Comparison of ENCODE assay signal across 8 cellular contexts in the genomic region with DNA sequence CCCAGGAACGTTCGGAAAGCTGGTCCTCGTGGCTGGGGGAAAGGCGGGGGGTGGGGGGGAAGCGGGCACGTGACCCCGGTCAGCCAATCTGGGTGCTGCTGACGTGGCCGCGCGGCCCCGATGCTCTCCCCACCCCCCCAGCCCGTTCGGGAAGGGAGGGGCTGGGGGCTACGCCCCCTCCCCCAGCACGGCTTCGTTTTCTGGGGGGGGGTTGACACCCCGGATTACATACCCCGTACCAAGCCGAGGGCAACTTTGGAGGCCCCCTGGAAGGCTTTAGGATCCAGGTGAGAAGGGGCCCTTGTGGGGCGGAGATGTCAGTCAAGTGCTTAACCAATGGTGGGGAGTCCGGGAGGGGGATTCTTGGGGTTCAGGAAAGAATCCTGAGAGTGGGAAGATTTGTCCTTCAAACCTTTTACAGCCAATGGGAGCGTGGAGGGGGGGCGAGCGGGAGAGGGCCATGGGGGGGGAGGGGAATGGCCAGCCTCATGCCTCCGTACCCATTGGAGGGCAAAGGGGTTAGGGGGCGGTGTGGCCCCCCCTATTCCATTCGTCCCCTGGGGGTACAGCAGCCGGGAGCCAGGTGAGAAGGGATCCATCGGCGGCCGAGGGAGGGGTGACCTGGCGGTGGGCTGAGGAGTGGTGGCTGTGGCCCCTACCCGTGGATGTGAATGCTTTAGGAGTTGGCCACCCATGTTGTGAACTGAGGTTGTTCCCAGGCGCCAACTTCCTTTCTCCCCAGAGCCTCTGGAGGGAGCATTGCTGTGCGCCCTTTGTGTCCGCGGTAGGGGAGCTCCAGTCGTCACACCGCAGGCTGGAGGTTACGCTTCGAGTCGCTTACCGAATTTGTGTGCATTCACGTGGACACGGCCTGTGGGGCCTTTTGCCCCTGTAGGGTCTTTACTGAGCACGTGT. TPM values are rescaled to one million over a fixed set of nuclear protein-coding genes. Genes with fewer than 3 reads are reported as not detected.
DNase-seq lines count a peak whose midpoint lies in the region; ATAC-seq and TF ChIP-seq lines count a peak whose summit lies in the region.

No MANE protein-coding gene starts in this region.

- peak; percentile 3 for ATAC-seq in HG02884 (IDR thresholded peaks at IDR 0.05; ENCODE audit: unreplicated experiment)
- ATAC-seq in right lobe of liver = peak; percentile 29 to 42 (median 39)
- ATAC-seq in HG03342 (IDR thresholded peaks at IDR 0.05; ENCODE audit: unreplicated experiment) = no peak

- in situ Hi-C loops in G401 (cut with HindIII; ENCODE audit: low sequenced_read_pairs) = no loop called here

- WGBS in right lobe of liver (ENCODE audit: insufficient coverage, low coverage, low lambda C conversion rate, missing lambda C conversion rate) = 0% methylated on average over 5 of the region's 47 CpGs

- TF ChIP-seq POLR2A in right lobe of liver (IDR thresholded peaks at IDR 0.05) = no peak

- intact Hi-C loops in right lobe of liver (cut with DNase I) = no loop called here

- H3K27me3 ChIP-seq in right lobe of liver = no peaks in the 10 kb centered on the region

- TF ChIP-seq CTCF in right lobe of liver (IDR thresholded peaks at IDR 0.05) = no peak

- no peaks in the 10 kb centered on the region for H3K9me3 ChIP-seq in right lobe of liver

- peak; percentile 77 for DNase-seq in G401 (ENCODE audit: low spot score)
- peak; percentile 83 for DNase-seq in NCI-H460 (ENCODE audit: extremely low read depth, low read depth)
- DNase-seq in activated CD4-positive, alpha-beta T cell treated with anti-CD3 and anti-CD28 coated beads, Interleukin-2, amount 50 U/mL, for 24 hours (ENCODE audit: low read depth in 1 of 2, low spot score in 1 of 2) = peak; percentile 62 to 75
- DNase-seq in dermis microvascular lymphatic vessel endothelial cell (ENCODE audit: low read depth in 2 of 2) = peak; percentile 24 to 85
- DNase-seq in right lobe of liver = peak; percentile 79 to 84 (median 83)
- peak; percentile 60 to 75 for DNase-seq in stimulated activated CD4-positive, alpha-beta T cell treated with anti-CD3 and anti-CD28 coated beads, Interleukin-4, amount 100 ng/mL, for 48 hours (ENCODE audit: low read depth in 2 of 2)

- H3K36me3 ChIP-seq in right lobe of liver = peaks cover 0 to 8% (median 4%) of the 10 kb centered on the region in 4 donors

- H3K4me1 ChIP-seq in right lobe of liver = peaks cover 0 to 17% (median 8%) of the 10 kb centered on the region in 4 donors

- peak overlapping the region; percentile 100 for H3K27ac ChIP-seq in right lobe of liver

- peak overlapping the region; percentile 71 to 85 (median 81) for H3K4me3 ChIP-seq in right lobe of liver

RNA-seq across cellular contexts. Expression of a gene that starts 0.6 kb away (rescaled TPM):
- total RNA-seq in G401 (2014; rRNA removed; shearing (Covaris generic)) = 96.4 and 172 TPM in 2 replicates
- 132 and 133 TPM in 2 replicates for total RNA-seq in NCI-H460 (2014; rRNA removed; shearing (Covaris generic))
- polyA plus RNA-seq in NCI-H460 (2014; cell fraction: nucleus; rRNA removed) = 184 and 248 TPM in 2 replicates
- 39.4 and 51.0 TPM in 2 replicates for total RNA-seq in dermis microvascular lymphatic vessel endothelial cell
- 100 to 1,000 TPM in 1 of 6 experiments, 10 to 100 TPM in 5; 66.3 to 111 (median 73.7) TPM for total RNA-seq in right lobe of liver

RNA-seq across cellular contexts. Expression of a gene that starts 16.1 kb away (rescaled TPM):
- 11.4 and 15.8 TPM in 2 replicates for total RNA-seq in G401 (2014; rRNA removed; shearing (Covaris generic))
- 1.2 and 2.0 TPM in 2 replicates for total RNA-seq in NCI-H460 (2014; rRNA removed; shearing (Covaris generic))
- 0.88 and 7.8 TPM in 2 replicates for polyA plus RNA-seq in NCI-H460 (2014; cell fraction: nucleus; rRNA removed)
- total RNA-seq in dermis microvascular lymphatic vessel endothelial cell (0.63 and 1.2 TPM in 2 replicates), right lobe of liver (10 to 100 TPM in 4 of 6 experiments, 1 to 10 TPM in 2; 6.9 to 26.2 (median 10.7) TPM)

RNA-seq across cellular contexts. Expression of a gene that starts 28.2 kb away (rescaled TPM):
- total RNA-seq in G401 (2014; rRNA removed; shearing (Covaris generic)) = 3.2 and 8.0 TPM in 2 replicates
- not detected in 2 replicates for total RNA-seq in NCI-H460 (2014; rRNA removed; shearing (Covaris generic))
- polyA plus RNA-seq in NCI-H460 (2014; cell fraction: nucleus; rRNA removed) = not detected in 2 replicates
- total RNA-seq in dermis microvascular lymphatic vessel endothelial cell (0.25 and 0.51 TPM in 2 replicates), right lobe of liver (10 to 100 TPM in 1 of 6 experiments, 1 to 10 TPM in 5; 1.8 to 22.0 (median 6.5) TPM)

RNA-seq across cellular contexts. Expression of a gene that starts 40.4 kb away (rescaled TPM):
- total RNA-seq in G401 (2014; rRNA removed; shearing (Covaris generic)) = 1.4 and 1.7 TPM in 2 replicates
- total RNA-seq in NCI-H460 (2014; rRNA removed; shearing (Covaris generic)) = not detected in 2 replicates
- polyA plus RNA-seq in NCI-H460 (2014; cell fraction: nucleus; rRNA removed) = not detected in 2 replicates
- not detected in 2 replicates for total RNA-seq in dermis microvascular lymphatic vessel endothelial cell
- total RNA-seq in right lobe of liver = 1 to 10 TPM in 5 of 6 experiments, under 1 TPM in 1; 0.37 to 3.3 (median 1.2) TPM
